ENCODE assay signal across 25 cellular contexts in genomic region chr6:164008902-164009301, GRCh38.
"Had no signal": no experiment of that assay in that cellular context is flagged by ENCODE, and none has a peak within 500 bp of the region (broad histone marks: within the 10 kb centered on the region; RNA-seq: fewer than 3 reads in every experiment).

No MANE protein-coding gene starts in this region.

- DNase-seq: colonic mucosa; cortex of kidney; effector CD8-positive, alpha-beta T cell; effector memory CD8-positive, alpha-beta T cell; endodermal cell; erythroblast; esophagus squamous epithelium; foreskin fibroblast; foreskin melanocyte; gastrocnemius medialis; glutamatergic neuron; head of caudate nucleus; heart right ventricle; hippocampal formation; left cardiac atrium; left lung; left ventricle myocardium superior; lower lobe of right lung; mesenchymal stem cell; midbrain had no signal

- ATAC-seq: effector memory CD8-positive, alpha-beta T cell; heart right ventricle; left cardiac atrium; left lung; left ventricle myocardium superior; lower lobe of right lung had no signal

- H3K27ac ChIP-seq: colonic mucosa, epithelial cell of prostate, esophagus squamous epithelium, heart right ventricle, left lung, lower lobe of right lung had no signal

- H3K27ac Mint-ChIP-seq: dendritic cell treated with granulocyte-macrophage colony-stimulating factor and Interleukin-4, amounts not matched to agents 40 ng/mL and 50 ng/mL, for 4 days; effector memory CD8-positive, alpha-beta T cell; endodermal cell had no signal

- H3K4me3 Mint-ChIP-seq: dendritic cell treated with granulocyte-macrophage colony-stimulating factor and Interleukin-4, amounts not matched to agents 40 ng/mL and 50 ng/mL, for 4 days; effector memory CD8-positive, alpha-beta T cell; endodermal cell had no signal

- H3K27me3 ChIP-seq: colonic mucosa, esophagus squamous epithelium, gastrocnemius medialis, heart right ventricle, left lung had no signal

- H3K9me3 Mint-ChIP-seq: dendritic cell treated with granulocyte-macrophage colony-stimulating factor and Interleukin-4, amounts not matched to agents 40 ng/mL and 50 ng/mL, for 4 days; endodermal cell had no signal

- H3K9me3 ChIP-seq: colonic mucosa, esophagus squamous epithelium, gastrocnemius medialis, heart right ventricle, left lung, lower lobe of right lung had no signal

- H3K4me1 Mint-ChIP-seq: endodermal cell had no signal

- FAIRE-seq: endometrium, islet of Langerhans, keratinocyte had no signal

- H3K36me3 ChIP-seq: colonic mucosa, esophagus squamous epithelium, gastrocnemius medialis, heart right ventricle, left lung, lower lobe of right lung had no signal

- H3K4me1 ChIP-seq: colonic mucosa, esophagus squamous epithelium, left lung, lower lobe of right lung had no signal

- H3K4me3 ChIP-seq: colonic mucosa, esophagus squamous epithelium, gastrocnemius medialis, heart right ventricle, left lung, lower lobe of right lung had no signal

- H3K27me3 Mint-ChIP-seq: dendritic cell treated with granulocyte-macrophage colony-stimulating factor and Interleukin-4, amounts not matched to agents 40 ng/mL and 50 ng/mL, for 4 days had no signal
